Comparison of ENCODE assay signal across 30 cellular contexts in the genomic region with DNA sequence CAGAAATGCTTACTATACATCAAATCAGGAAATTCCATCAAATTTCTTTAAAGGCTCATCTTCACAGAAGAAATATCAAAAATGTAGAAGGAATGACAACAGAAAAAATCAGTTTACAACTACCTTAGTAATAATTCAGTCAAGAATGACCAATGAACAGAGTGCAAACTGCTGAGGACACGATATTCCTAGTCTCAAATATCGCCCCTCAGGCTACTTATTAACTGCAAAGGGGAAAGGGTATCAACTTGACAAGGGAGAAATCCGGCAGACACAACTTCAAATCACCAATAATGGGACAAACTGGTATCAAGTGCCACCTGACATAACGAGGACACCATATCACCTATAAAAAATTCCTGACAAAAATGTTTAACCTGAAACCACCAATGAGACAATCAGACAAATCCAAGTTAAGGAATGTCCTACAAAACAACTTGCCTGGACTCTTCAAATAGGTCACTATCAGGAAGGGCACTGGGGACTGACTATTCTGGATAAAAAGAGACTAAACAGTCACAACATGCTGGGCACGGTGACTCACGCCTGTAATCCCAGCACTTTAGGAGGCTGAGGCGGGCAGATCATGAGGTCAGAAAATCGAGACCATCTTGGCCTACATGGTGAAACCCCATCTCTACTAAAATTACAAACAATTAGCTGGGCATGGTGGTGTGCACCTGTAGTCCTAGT.
"Had no signal": no experiment of that assay in that cellular context is flagged by ENCODE, and none has a peak within 500 bp of the region (broad histone marks: within the 10 kb centered on the region; RNA-seq: fewer than 3 reads in every experiment).

No MANE protein-coding gene starts in this region.

- H3K9me3 Mint-ChIP-seq: activated CD8-positive, alpha-beta T cell treated with anti-CD3 and anti-CD28 coated beads for 36 hours; activated naive CD4-positive, alpha-beta T cell treated with anti-CD3 and anti-CD28 coated beads, Interleukin-2, amount 50 U/mL, for 24 hours; activated T-cell treated with anti-CD3 and anti-CD28 coated beads, Interleukin-2, amount 50 U/mL, for 72 hours; activated T-helper 2 cell treated with anti-CD3 and anti-CD28 coated beads, Interferon-gamma antibody, Interleukin-2, Interleukin-4, amounts not matched to agents 10 μg/mL and 5 μg/mL and 100 μg/mL, durations not matched to agents 14 hours and 24 hours and 36 hours had no signal

- ATAC-seq: activated CD4-positive, CD25-positive, alpha-beta regulatory T cell treated with anti-CD3 and anti-CD28 coated beads, Interleukin-2, amount 50 U/mL, for 24 hours; activated CD8-positive, alpha-beta T cell treated with anti-CD3 and anti-CD28 coated beads for 36 hours; activated T-cell treated with anti-CD3 and anti-CD28 coated beads, Interleukin-2, amount 50 U/mL, for 72 hours; body of pancreas; Panc1 had no signal

- H3K4me3 ChIP-seq: body of pancreas, SJCRH30 had no signal

- H3K9ac ChIP-seq: SK-N-SH had no signal

- H3K27ac ChIP-seq: body of pancreas, RWPE1, SJCRH30 had no signal

- H3K27me3 Mint-ChIP-seq: activated CD8-positive, alpha-beta T cell treated with anti-CD3 and anti-CD28 coated beads for 36 hours; activated naive CD4-positive, alpha-beta T cell treated with anti-CD3 and anti-CD28 coated beads, Interleukin-2, amount 50 U/mL, for 24 hours had no signal

- H3K4me3 Mint-ChIP-seq: activated CD8-positive, alpha-beta T cell treated with anti-CD3 and anti-CD28 coated beads for 36 hours; activated naive CD4-positive, alpha-beta T cell treated with anti-CD3 and anti-CD28 coated beads, Interleukin-2, amount 50 U/mL, for 24 hours; activated T-cell treated with anti-CD3 and anti-CD28 coated beads, Interleukin-2, amount 50 U/mL, for 72 hours had no signal

- H3K9me3 ChIP-seq: body of pancreas, SJCRH30, SK-N-SH had no signal

- DNase-seq: activated CD4-positive, alpha-beta T cell treated with anti-CD3 and anti-CD28 coated beads for 4 hours; activated CD8-positive, alpha-beta memory T cell treated with anti-CD3 and anti-CD28 coated beads, Interleukin-2, amount 50 U/mL, for 4 hours; activated CD8-positive, alpha-beta T cell treated with anti-CD3 and anti-CD28 coated beads for 36 hours; activated gamma-delta T cell treated with Interleukin-2 at 50 U/mL for 16 hours; activated T-cell treated with anti-CD3 and anti-CD28 coated beads, Interleukin-2, amount 50 U/mL, for 72 hours; aorta; body of pancreas; central memory CD4-positive, alpha-beta T cell; Kasumi-1; KBM-7; NCI-H1092; NCI-H1417 treated with DMSO at 0.1 percent for 48 hours; NCI-H1694; NCI-H2029; NCI-H2107; NCI-H345; NCI-H510A; NCI-H526 treated with DMSO at 0.1 percent for 48 hours; NCI-H82; NK-92 treated with Interleukin-12 subunit alpha and Interleukin-12 subunit beta, amount 100 ng/mL, for 24 hours; OCI-M1; Right ventricle myocardium superior; SJCRH30; SK-N-SH; T-helper 1 cell had no signal

- H3K4me2 ChIP-seq: SK-N-SH had no signal

- H3K27me3 ChIP-seq: body of pancreas, SJCRH30 had no signal

- H3K27ac Mint-ChIP-seq: activated CD8-positive, alpha-beta T cell treated with anti-CD3 and anti-CD28 coated beads for 36 hours; activated naive CD4-positive, alpha-beta T cell treated with anti-CD3 and anti-CD28 coated beads, Interleukin-2, amount 50 U/mL, for 24 hours; activated T-helper 2 cell treated with anti-CD3 and anti-CD28 coated beads, Interferon-gamma antibody, Interleukin-2, Interleukin-4, amounts not matched to agents 10 μg/mL and 5 μg/mL and 100 μg/mL, durations not matched to agents 14 hours and 24 hours and 36 hours had no signal
